8 cellular contexts compared by ENCODE assay signal in the genomic region with DNA sequence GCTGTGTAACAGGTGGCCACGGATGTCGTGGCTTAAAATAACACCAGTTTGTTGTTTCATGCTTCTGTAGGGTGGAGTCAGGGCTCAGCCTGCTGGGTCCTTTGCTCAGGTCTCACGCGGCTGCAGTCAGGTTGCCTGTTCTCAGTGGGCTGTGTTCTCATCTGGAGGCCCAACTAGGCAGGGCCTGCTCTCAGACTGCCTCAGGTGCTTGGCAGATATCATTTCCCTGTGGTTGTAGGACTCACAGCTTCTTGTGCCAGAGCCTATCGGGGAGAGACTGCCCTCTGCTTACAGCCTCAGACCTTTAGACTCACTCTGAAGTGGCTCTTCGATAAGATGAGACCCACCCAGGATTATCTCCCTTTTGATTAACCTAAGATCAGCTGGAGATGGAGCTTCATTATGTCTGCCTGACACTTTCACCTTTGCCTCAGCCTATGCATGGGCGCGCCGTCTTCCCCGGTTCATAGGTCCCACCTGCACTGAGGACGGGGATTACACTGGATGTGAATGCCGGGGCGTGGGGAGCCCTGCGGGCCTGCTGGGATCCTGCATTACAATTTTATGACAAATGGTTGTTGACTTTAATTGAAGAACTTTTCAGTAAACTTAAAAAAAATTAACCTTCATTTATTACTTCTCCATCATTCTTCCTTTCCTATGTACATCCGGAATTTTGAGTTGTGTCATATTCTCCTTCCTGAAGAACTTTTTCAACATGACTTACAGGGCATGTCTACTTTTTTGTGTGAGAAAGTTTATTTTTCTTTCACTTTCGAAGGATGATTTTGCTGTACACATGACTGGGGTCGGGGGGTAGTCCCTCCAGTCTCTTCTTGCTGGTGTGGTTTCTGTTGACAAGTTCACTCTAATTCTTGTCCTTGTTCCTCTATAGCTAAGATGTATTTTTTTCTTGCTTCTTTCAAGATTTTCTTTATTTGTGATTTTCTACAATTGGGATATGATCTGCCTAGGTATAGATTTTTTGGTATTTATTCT. TPM values are rescaled to one million over a fixed set of nuclear protein-coding genes. Genes with fewer than 3 reads are reported as not detected.
DNase-seq lines count a peak whose midpoint lies in the region; ATAC-seq and TF ChIP-seq lines count a peak whose summit lies in the region.

No MANE protein-coding gene starts in this region.

- no peak overlapping the region for H2AFZ ChIP-seq in DND-41 (ENCODE audit: low read depth, low read length)

- no peak for TF ChIP-seq CTCF in DND-41 (IDR thresholded peaks at IDR 0.05; ENCODE audit: borderline replicate concordance, extremely low read depth, low read length, poor library complexity, severe bottlenecking)

- H3K27ac ChIP-seq in DND-41 (ENCODE audit: low read length), result 0 out of 2 replicates have a peak overlapping the region, but pooled peaks have one; percentile 26
- peak overlapping the region; percentile 6 to 52 for H3K27ac ChIP-seq in esophagus (ENCODE audit: low read depth in 2 of 2, low read length in 1 of 2)

- 68 to 79% methylated on average over 17 of the region's 17 CpGs for WGBS in esophagus, 2 donors

- H3K9me3 ChIP-seq in DND-41 (ENCODE audit: insufficient read depth, low read length, severe bottlenecking) (peaks cover 10% of the 10 kb centered on the region), esophagus (ENCODE audit: control insufficient read depth in 2 of 2, insufficient read depth in 1 of 2, low read depth in 1 of 2, low read length in 1 of 2) (peaks cover 0 to 2% of the 10 kb centered on the region in 2 donors)

- no peaks in the 10 kb centered on the region for H3K27me3 ChIP-seq in DND-41 (ENCODE audit: insufficient read depth, low read length, poor library complexity)
- no peaks in the 10 kb centered on the region for H3K27me3 ChIP-seq in esophagus (ENCODE audit: control insufficient read depth in 1 of 2, insufficient read depth in 2 of 2, low read length in 2 of 2)

- DNase-seq in DND-41 (no peak), islet precursor cell (no peak), activated gamma-delta T cell (lab: John Stamatoyannopoulos, UW) (no peak), cerebellar nuclear complex (lab: John Stamatoyannopoulos, UW) (no peak)
- DNase-seq in NK-92 treated with Interleukin-12 subunit alpha and Interleukin-12 subunit beta, amount 100 ng/mL, for 24 hours (lab: John Stamatoyannopoulos, UW), result no peak

- peaks cover 93% of the 10 kb centered on the region for H3K79me2 ChIP-seq in DND-41 (ENCODE audit: insufficient read depth, low read length)

- H3K36me3 ChIP-seq in DND-41 (ENCODE audit: insufficient read depth, low read length) (0 out of 2 replicates have a peak, but pooled peaks cover 7% of the 10 kb centered on the region), esophagus (ENCODE audit: control insufficient read depth in 2 of 2, insufficient read depth in 2 of 2, low read length in 1 of 2) (no peaks in the 10 kb centered on the region)

- ATAC-seq in DND-41 (ENCODE audit: insufficient read depth, low read depth) (peak; percentile 72), GM19463 (IDR thresholded peaks at IDR 0.05; ENCODE audit: unreplicated experiment) (peak; percentile 57), HG03457 (IDR thresholded peaks at IDR 0.05; ENCODE audit: unreplicated experiment) (peak; percentile 51)

- no peak overlapping the region for H3K4me3 ChIP-seq in DND-41 (ENCODE audit: low read depth in 1 of 2, low read length in 2 of 2)
- H3K4me3 ChIP-seq in esophagus (ENCODE audit: low read depth in 1 of 2, low read length in 2 of 2), result no peak overlapping the region

- peaks cover 65% of the 10 kb centered on the region for H4K20me1 ChIP-seq in DND-41 (ENCODE audit: insufficient read depth, low read length)

- H3K4me1 ChIP-seq in DND-41 (ENCODE audit: insufficient read depth, low read length) (peaks cover 11% of the 10 kb centered on the region), esophagus (ENCODE audit: control insufficient read depth in 2 of 2, insufficient read depth in 2 of 2, low read length in 1 of 2) (peaks cover 18 to 46% of the 10 kb centered on the region in 2 donors)

- H3K9ac ChIP-seq in DND-41 (ENCODE audit: low read depth, low read length), result no peak overlapping the region

- H3K4me2 ChIP-seq in DND-41 (ENCODE audit: insufficient read depth, low read length), result peak overlapping the region; percentile 9; the same call in 1 of the 2 replicates

RNA-seq across cellular contexts. Expression of a gene that starts 55.5 kb away (rescaled TPM):
- polyA plus RNA-seq in esophagus, result 10 to 100 TPM in 1 of 2 donors, 1 to 10 TPM in 1; 9.2 to 12.7 TPM
